In genomic region chr1:218526198-218526580, GRCh38 we compare ENCODE assay signal across 19 cellular contexts.
"Had no signal": no experiment of that assay in that cellular context is flagged by ENCODE, and none has a peak within 500 bp of the region (broad histone marks: within the 10 kb centered on the region; RNA-seq: fewer than 3 reads in every experiment).

No MANE protein-coding gene starts in this region.

- H3K27me3 ChIP-seq: gastrocnemius medialis, heart right ventricle, neural progenitor cell, ovary, right atrium auricular region, sigmoid colon had no signal

- H3K9me3 Mint-ChIP-seq: naive thymus-derived CD8-positive, alpha-beta T cell had no signal

- DNase-seq: dorsolateral prefrontal cortex; effector CD8-positive, alpha-beta T cell; gastrocnemius medialis; heart right ventricle; hypothalamus; kidney glomerular epithelial cell; mucosa of descending colon; naive thymus-derived CD8-positive, alpha-beta T cell; nucleus accumbens; ovary; sigmoid colon; stimulated activated CD4-positive, alpha-beta T cell treated with anti-CD3 and anti-CD28 coated beads, Interleukin-12 subunit alpha, Interleukin-12 subunit beta, amount 100 ng/mL, for 4 hours; stimulated activated naive CD4-positive, alpha-beta T cell treated with Interleukin-2 at 50 U/mL for 16 hours; trophoblast cell had no signal

- H3K9me3 ChIP-seq: gastrocnemius medialis, heart right ventricle, mucosa of descending colon, ovary, right atrium auricular region, sigmoid colon had no signal

- H3K4me3 ChIP-seq: coronary artery, dorsolateral prefrontal cortex, gastrocnemius medialis, heart right ventricle, mucosa of descending colon, neural progenitor cell, ovary, right atrium auricular region, sigmoid colon, skin epidermis had no signal

- H3K36me3 Mint-ChIP-seq: naive thymus-derived CD8-positive, alpha-beta T cell; neural progenitor cell had no signal

- H3K36me3 ChIP-seq: gastrocnemius medialis, heart right ventricle, neural progenitor cell, ovary, right atrium auricular region, sigmoid colon had no signal

- H3K27ac ChIP-seq: coronary artery, dorsolateral prefrontal cortex, gastrocnemius medialis, heart right ventricle, ovary, right atrium auricular region, sigmoid colon, skin epidermis had no signal

- H3K4me1 ChIP-seq: heart right ventricle, right atrium auricular region had no signal

- H3K27ac Mint-ChIP-seq: naive thymus-derived CD8-positive, alpha-beta T cell; neural progenitor cell had no signal

- ATAC-seq: esophagus mucosa; gastrocnemius medialis; heart right ventricle; mucosa of descending colon; naive thymus-derived CD8-positive, alpha-beta T cell had no signal

- H3K4me1 Mint-ChIP-seq: naive thymus-derived CD8-positive, alpha-beta T cell had no signal

- H3K4me3 Mint-ChIP-seq: naive thymus-derived CD8-positive, alpha-beta T cell; neural progenitor cell had no signal
